Comparison of ENCODE assay signal across 17 cellular contexts in genomic region chr17:42294469-42295398, GRCh38. TPM values are rescaled to one million over a fixed set of nuclear protein-coding genes. Genes with fewer than 3 reads are reported as not detected.
DNase-seq lines count a peak whose midpoint lies in the region; ATAC-seq and TF ChIP-seq lines count a peak whose summit lies in the region.
"Had no signal": no experiment of that assay in that cellular context is flagged by ENCODE, and none has a peak within 500 bp of the region (broad histone marks: within the 10 kb centered on the region; RNA-seq: fewer than 3 reads in every experiment).

No MANE protein-coding gene starts in this region.

- no peak for TF ChIP-seq CTCF in HFFc6 (IDR thresholded peaks at IDR 0.05)
- no peak for TF ChIP-seq CTCF in chondrocyte (IDR thresholded peaks at IDR 0.05)
- TF ChIP-seq CTCF in foreskin keratinocyte (conservative IDR thresholded peaks at IDR 0.05): no peak

- no peaks in the 10 kb centered on the region for H3K4me1 ChIP-seq in foreskin keratinocyte
- H3K4me1 ChIP-seq: Caco-2 had no signal

- peak overlapping the region in 1 of 2 donors; percentile 36 for H3K4me3 Mint-ChIP-seq in activated T-cell treated with anti-CD3 and anti-CD28 coated beads, Interleukin-2, amount 50 U/mL, for 72 hours
- peak overlapping the region; percentile 33; the same call in 1 of the 2 replicates for H3K4me3 Mint-ChIP-seq in HFFc6
- no peak overlapping the region for H3K4me3 Mint-ChIP-seq in chondrocyte (ENCODE audit: unreplicated experiment)
- H3K4me3 Mint-ChIP-seq: endodermal cell, IgD-negative memory B cell had no signal

- DNase-seq in activated T-cell treated with anti-CD3 and anti-CD28 coated beads, Interleukin-2, amount 50 U/mL, for 72 hours: no peak
- DNase-seq in activated T-cell treated with anti-CD3 and anti-CD28 coated beads for 4 hours (no peak), HFFc6 (no peak), chondrocyte (ENCODE audit: low spot score) (peak; percentile 37), posterior vena cava (ENCODE audit: low spot score) (peak; percentile 28), retina (no peak), foreskin keratinocyte (no peak)
- DNase-seq: activated CD4-positive, alpha-beta T cell treated with anti-CD3 and anti-CD28 coated beads, Interleukin-2, amount 50 U/mL, for 48 hours; activated effector memory CD4-positive, alpha-beta T cell treated with Interleukin-2 at 50 U/mL for 16 hours; Caco-2; endodermal cell; H7; naive B cell; NCI-H187 treated with DMSO at 0.1 percent for 48 hours; stomach had no signal

- no peak overlapping the region for H3K27ac ChIP-seq in foreskin keratinocyte
- H3K27ac ChIP-seq: stomach had no signal

- H3K27me3 Mint-ChIP-seq in activated T-cell treated with anti-CD3 and anti-CD28 coated beads, Interleukin-2, amount 50 U/mL, for 72 hours (ENCODE audit: low read depth): no peaks in the 10 kb centered on the region
- H3K27me3 Mint-ChIP-seq in HFFc6 (ENCODE audit: insufficient read depth): peaks cover 19% of the 10 kb centered on the region
- no peaks in the 10 kb centered on the region for H3K27me3 Mint-ChIP-seq in chondrocyte (ENCODE audit: low read depth)
- H3K27me3 Mint-ChIP-seq: IgD-negative memory B cell, naive B cell had no signal

- no peaks in the 10 kb centered on the region for H3K9me3 Mint-ChIP-seq in activated T-cell treated with anti-CD3 and anti-CD28 coated beads, Interleukin-2, amount 50 U/mL, for 72 hours
- H3K9me3 Mint-ChIP-seq in HFFc6 (no peaks in the 10 kb centered on the region), chondrocyte (ENCODE audit: low read depth) (no peaks in the 10 kb centered on the region)
- H3K9me3 Mint-ChIP-seq: endodermal cell, IgD-negative memory B cell, naive B cell had no signal

- H3K4me1 Mint-ChIP-seq in activated T-cell treated with anti-CD3 and anti-CD28 coated beads, Interleukin-2, amount 50 U/mL, for 72 hours (ENCODE audit: low read depth): peaks cover 57% of the 10 kb centered on the region
- peaks cover 5% of the 10 kb centered on the region; the same call in 1 of the 2 replicates for H3K4me1 Mint-ChIP-seq in HFFc6 (ENCODE audit: low read depth)
- peaks cover 24% of the 10 kb centered on the region for H3K4me1 Mint-ChIP-seq in chondrocyte (ENCODE audit: low read depth)
- H3K4me1 Mint-ChIP-seq: endodermal cell had no signal

- peak overlapping the region; percentile 24 for H3K27ac Mint-ChIP-seq in activated T-cell treated with anti-CD3 and anti-CD28 coated beads, Interleukin-2, amount 50 U/mL, for 72 hours
- no peak overlapping the region for H3K27ac Mint-ChIP-seq in HFFc6
- no peak overlapping the region for H3K27ac Mint-ChIP-seq in chondrocyte (ENCODE audit: unreplicated experiment)
- H3K27ac Mint-ChIP-seq: endodermal cell had no signal

- intact Hi-C loops in posterior vena cava (cut with DNase I): no loop called here

- H3K36me3 Mint-ChIP-seq in activated T-cell treated with anti-CD3 and anti-CD28 coated beads, Interleukin-2, amount 50 U/mL, for 72 hours (ENCODE audit: insufficient read depth in 2 of 2): peaks cover 27 to 48% of the 10 kb centered on the region in 2 donors
- H3K36me3 Mint-ChIP-seq in HFFc6 (ENCODE audit: low read depth) (no peaks in the 10 kb centered on the region), chondrocyte (ENCODE audit: low read depth) (peaks cover 17% of the 10 kb centered on the region)

- H3K27me3 ChIP-seq in foreskin keratinocyte: peaks cover 15% of the 10 kb centered on the region
- H3K27me3 ChIP-seq: stomach had no signal

- ATAC-seq in activated T-cell treated with anti-CD3 and anti-CD28 coated beads, Interleukin-2, amount 50 U/mL, for 72 hours (replicated peaks in 1 of 2): no peak
- ATAC-seq in HG02852 (IDR thresholded peaks at IDR 0.05; ENCODE audit: unreplicated experiment): no peak
- no peak for ATAC-seq in foreskin keratinocyte

RNA-seq across cellular contexts. Expression of gene STAT5A, which starts 6.4 kb away (rescaled TPM):
- 100 to 1,000 TPM; 243 to 264 TPM for total RNA-seq in activated T-cell treated with anti-CD3 and anti-CD28 coated beads, Interleukin-2, amount 50 U/mL, for 72 hours
- 1 to 10 TPM in 1 of 6 experiments, under 1 TPM in 5; 0.27 to 1.0 (median 0.53) TPM for total RNA-seq in HFFc6 (2021; fragmentation: NEBNext Ultra II Directional; extraction: Animal tissue kit (Norgen Biotek cat#: 25700))
- total RNA-seq in chondrocyte: 12.2 to 17.6 TPM (median 14.3 TPM) in 3 replicates
- total RNA-seq in posterior vena cava: 10 to 100 TPM; 30.7 to 37.6 TPM
- total RNA-seq in foreskin keratinocyte: 1.2 and 1.3 TPM in 2 replicates
- polyA plus RNA-seq in foreskin keratinocyte: 0.69 and 0.84 TPM in 2 replicates

RNA-seq across cellular contexts. Expression of gene STAT5B, which starts 18.5 kb away (rescaled TPM):
- total RNA-seq in activated T-cell treated with anti-CD3 and anti-CD28 coated beads, Interleukin-2, amount 50 U/mL, for 72 hours: 100 to 1,000 TPM; 252 to 269 TPM
- 10 to 100 TPM; 16.8 to 22.5 (median 20.1) TPM for total RNA-seq in HFFc6 (2021; fragmentation: NEBNext Ultra II Directional; extraction: Animal tissue kit (Norgen Biotek cat#: 25700))
- 29.5 to 32.8 TPM (median 31.0 TPM) in 3 replicates for total RNA-seq in chondrocyte
- 10 to 100 TPM; 88.6 to 96.3 TPM for total RNA-seq in posterior vena cava
- total RNA-seq in foreskin keratinocyte: 13.4 and 15.0 TPM in 2 replicates
- 4.9 and 6.1 TPM in 2 replicates for polyA plus RNA-seq in foreskin keratinocyte

Comparison
In these comparisons a context has a peak if more than half of its experiments do, and no peak if none do; other contexts are left out.
1. DNase-seq: peak in chondrocyte (single experiment) and posterior vena cava (single experiment); none in activated T-cell treated with anti-CD3 and anti-CD28 coated beads, Interleukin-2, amount 50 U/mL, for 72 hours (0 of 2), activated T-cell treated with anti-CD3 and anti-CD28 coated beads for 4 hours (single experiment), HFFc6 (single experiment), retina (single experiment) and foreskin keratinocyte (0 of 2).
2. RNA of gene STAT5A, which starts 6.4 kb away (total RNA-seq): 243 to 264 TPM in activated T-cell treated with anti-CD3 and anti-CD28 coated beads, Interleukin-2, amount 50 U/mL, for 72 hours; 30.7 to 37.6 TPM in posterior vena cava, 12.2 to 17.6 TPM in chondrocyte, 1.2 to 1.3 TPM in foreskin keratinocyte and 0.27 to 1.0 TPM in HFFc6; every median in the first group is over 4 times any median in the second.